Comparison of ENCODE assay signal across 7 cellular contexts in the genomic region with DNA sequence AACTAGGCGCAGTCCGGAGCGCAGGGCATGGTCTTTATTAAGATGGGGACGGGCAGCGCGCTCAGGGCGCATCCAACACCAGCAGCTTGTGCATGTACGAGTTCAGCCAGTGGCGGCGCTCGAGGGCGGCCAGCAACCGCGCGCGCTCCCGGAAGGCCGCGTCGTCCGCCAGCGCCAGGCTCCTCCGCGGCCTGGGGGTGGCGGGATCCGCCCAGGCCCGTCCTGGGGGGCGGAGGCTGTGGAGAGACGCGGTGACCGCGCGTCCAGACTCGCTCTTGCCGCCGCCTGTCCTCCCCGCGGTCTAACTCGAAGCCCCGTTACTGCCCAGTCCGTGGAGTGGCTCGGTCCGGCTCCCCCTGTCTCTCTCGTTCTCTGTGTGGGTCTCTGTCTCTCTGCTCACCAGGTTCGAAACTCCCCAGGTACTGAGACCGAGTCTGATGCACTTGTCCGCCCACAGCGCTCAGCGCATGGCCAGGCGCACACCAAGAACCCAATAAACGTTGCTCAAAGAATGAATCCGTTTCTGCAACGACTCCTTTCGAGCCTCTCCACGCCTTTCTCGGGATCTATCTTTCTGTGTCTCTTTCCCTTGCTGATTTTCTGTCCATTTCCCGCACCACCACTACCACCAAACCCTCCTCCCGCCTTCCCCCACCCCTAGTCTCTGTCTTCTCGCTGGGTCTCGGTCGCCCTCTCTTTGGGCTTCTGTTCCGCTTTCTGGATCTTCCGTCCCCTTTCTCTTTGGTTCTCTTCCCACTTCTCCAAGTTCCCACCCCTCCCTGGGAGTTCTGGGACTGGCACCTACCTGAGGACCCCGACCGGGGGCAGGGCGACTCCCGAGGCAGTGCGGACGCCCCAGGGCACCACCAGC. TPM values are rescaled to one million over a fixed set of nuclear protein-coding genes. Genes with fewer than 3 reads are reported as not detected.
DNase-seq lines count a peak whose midpoint lies in the region; ATAC-seq and TF ChIP-seq lines count a peak whose summit lies in the region.
"Had no signal": no experiment of that assay in that cellular context is flagged by ENCODE, and none has a peak within 500 bp of the region (broad histone marks: within the 10 kb centered on the region; RNA-seq: fewer than 3 reads in every experiment).

No MANE protein-coding gene starts in this region.

- peaks cover 5% of the 10 kb centered on the region for H3K36me3 Mint-ChIP-seq in Calu3 (ENCODE audit: insufficient read depth, unreplicated experiment)

- DNase-seq in Calu3 (peak; percentile 31), NCI-H460 (ENCODE audit: extremely low read depth, low read depth) (peak; percentile 40), cerebellum (ENCODE audit: low spot score) (peak; percentile 77), psoas muscle (peak; percentile 56 to 72), GM19240 (ENCODE audit: insufficient read length, low spot score) (no peak)

- ATAC-seq in psoas muscle = peak; percentile 58 to 88 (median 80)
- no peak for ATAC-seq in GM19397 (IDR thresholded peaks at IDR 0.05; ENCODE audit: unreplicated experiment)

- no peaks in the 10 kb centered on the region for H3K36me3 ChIP-seq in psoas muscle (ENCODE audit: insufficient read depth in 1 of 2, low read depth in 1 of 2)

- 2 to 3% (median 2%) methylated on average over 60 to 69 of the region's 69 CpGs for WGBS in psoas muscle, 3 donors

- BruUV-seq in Calu3 (replicated peaks; lab: Mats Ljungman, UMichigan) = no TSS peak

- H3K4me1 ChIP-seq in psoas muscle = peaks cover 21% of the 10 kb centered on the region

- CTCF ChIA-PET in Calu3 (lab: Charles Lee) = no interaction called here

- TF ChIP-seq CTCF in Calu3 (IDR thresholded peaks at IDR 0.05; ENCODE audit: unreplicated experiment) = no peak
- peak; percentile 42 for TF ChIP-seq CTCF in psoas muscle (IDR thresholded peaks at IDR 0.05)

- peak overlapping the region; percentile 46 for H3K4me3 ChIP-seq in psoas muscle

- H3K27me3 ChIP-seq in psoas muscle (ENCODE audit: insufficient read depth in 3 of 3, low read length in 2 of 3) = peaks cover 0 to 100% (median 53%) of the 10 kb centered on the region in 3 donors

- no peaks in the 10 kb centered on the region for H3K9me3 ChIP-seq in psoas muscle

- H3K27ac ChIP-seq in psoas muscle = no peak overlapping the region

- H3K27ac Mint-ChIP-seq in Calu3 (ENCODE audit: unreplicated experiment) = no peak overlapping the region

- H3K4me1 Mint-ChIP-seq in Calu3 (ENCODE audit: low read depth, unreplicated experiment) = peaks cover 39% of the 10 kb centered on the region

- H3K4me3 Mint-ChIP-seq in Calu3 (ENCODE audit: low read depth, unreplicated experiment) = no peak overlapping the region

- intact Hi-C loops in Calu3 (cut with micrococcal nuclease; ENCODE audit: unreplicated experiment) (no loop called here), psoas muscle (cut with DNase I) (no loop called here)

- H3K27me3 Mint-ChIP-seq in Calu3 (ENCODE audit: unreplicated experiment) = peaks cover 100% of the 10 kb centered on the region

- no peaks in the 10 kb centered on the region for H3K9me3 Mint-ChIP-seq in Calu3 (ENCODE audit: low read depth, unreplicated experiment)

RNA-seq across cellular contexts. Expression of a gene that starts 0.6 kb away (rescaled TPM):
- total RNA-seq in Calu3 (2022) (not detected in 2 replicates), cerebellum (not detected), psoas muscle (not detected)
- total RNA-seq in NCI-H460 (2014; rRNA removed; shearing (Covaris generic)) = not detected in 2 replicates
- not detected in 2 replicates for polyA plus RNA-seq in NCI-H460 (2014; cell fraction: nucleus; rRNA removed)
- polyA plus RNA-seq in psoas muscle = not detected
- total RNA-seq: HT1080 had no signal

RNA-seq across cellular contexts. Expression of a gene that starts 2.5 kb away (rescaled TPM):
- not detected in 2 replicates for total RNA-seq in Calu3 (2022)
- total RNA-seq in NCI-H460 (2014; rRNA removed; shearing (Covaris generic)) = not detected in 2 replicates
- polyA plus RNA-seq in NCI-H460 (2014; cell fraction: nucleus; rRNA removed) = not detected in 2 replicates
- total RNA-seq in cerebellum = not detected
- total RNA-seq in psoas muscle = not detected
- polyA plus RNA-seq in psoas muscle = under 1 TPM in 1 of 3 donors, not detected in 2; 0.33 TPM
- total RNA-seq: HT1080 had no signal

RNA-seq across cellular contexts. Expression of a gene that starts 18.7 kb away (rescaled TPM):
- total RNA-seq in Calu3 (2022) = not detected in 2 replicates
- total RNA-seq in NCI-H460 (2014; rRNA removed; shearing (Covaris generic)) = 0.17 TPM in 1 of 2 replicates, not detected in the other
- not detected in 2 replicates for polyA plus RNA-seq in NCI-H460 (2014; cell fraction: nucleus; rRNA removed)
- 3.8 TPM for total RNA-seq in cerebellum
- total RNA-seq in psoas muscle = 1 to 10 TPM in 1 of 4 donors, under 1 TPM in 3; 0.42 to 1.8 (median 0.82) TPM
- polyA plus RNA-seq in psoas muscle = under 1 TPM; 0.55 to 0.79 (median 0.59) TPM

RNA-seq across cellular contexts. Expression of a gene that starts 29.0 kb away (rescaled TPM):
- total RNA-seq in Calu3 (2022) (127 and 141 TPM in 2 replicates), cerebellum (32.2 TPM), psoas muscle (10 to 100 TPM; 37.2 to 60.1 (median 43.1) TPM)
- 48.5 and 69.4 TPM in 2 replicates for total RNA-seq in NCI-H460 (2014; rRNA removed; shearing (Covaris generic))
- 126 and 156 TPM in 2 replicates for polyA plus RNA-seq in NCI-H460 (2014; cell fraction: nucleus; rRNA removed)
- 10 to 100 TPM; 46.4 to 69.8 (median 52.2) TPM for polyA plus RNA-seq in psoas muscle

RNA-seq across cellular contexts. Expression of a gene that starts 30.4 kb away (rescaled TPM):
- 34.4 and 36.1 TPM in 2 replicates for total RNA-seq in Calu3 (2022)
- 24.7 and 32.4 TPM in 2 replicates for total RNA-seq in NCI-H460 (2014; rRNA removed; shearing (Covaris generic))
- polyA plus RNA-seq in NCI-H460 (2014; cell fraction: nucleus; rRNA removed) = 94.7 and 144 TPM in 2 replicates
- total RNA-seq in cerebellum = 6.4 TPM
- 10 to 100 TPM in 1 of 4 donors, 1 to 10 TPM in 3; 6.5 to 11.1 (median 7.7) TPM for total RNA-seq in psoas muscle
- polyA plus RNA-seq in psoas muscle = 10 to 100 TPM in 1 of 3 donors, 1 to 10 TPM in 2; 3.6 to 12.9 (median 5.7) TPM
